ENCODE assay signal across 11 cellular contexts in the genomic region with DNA sequence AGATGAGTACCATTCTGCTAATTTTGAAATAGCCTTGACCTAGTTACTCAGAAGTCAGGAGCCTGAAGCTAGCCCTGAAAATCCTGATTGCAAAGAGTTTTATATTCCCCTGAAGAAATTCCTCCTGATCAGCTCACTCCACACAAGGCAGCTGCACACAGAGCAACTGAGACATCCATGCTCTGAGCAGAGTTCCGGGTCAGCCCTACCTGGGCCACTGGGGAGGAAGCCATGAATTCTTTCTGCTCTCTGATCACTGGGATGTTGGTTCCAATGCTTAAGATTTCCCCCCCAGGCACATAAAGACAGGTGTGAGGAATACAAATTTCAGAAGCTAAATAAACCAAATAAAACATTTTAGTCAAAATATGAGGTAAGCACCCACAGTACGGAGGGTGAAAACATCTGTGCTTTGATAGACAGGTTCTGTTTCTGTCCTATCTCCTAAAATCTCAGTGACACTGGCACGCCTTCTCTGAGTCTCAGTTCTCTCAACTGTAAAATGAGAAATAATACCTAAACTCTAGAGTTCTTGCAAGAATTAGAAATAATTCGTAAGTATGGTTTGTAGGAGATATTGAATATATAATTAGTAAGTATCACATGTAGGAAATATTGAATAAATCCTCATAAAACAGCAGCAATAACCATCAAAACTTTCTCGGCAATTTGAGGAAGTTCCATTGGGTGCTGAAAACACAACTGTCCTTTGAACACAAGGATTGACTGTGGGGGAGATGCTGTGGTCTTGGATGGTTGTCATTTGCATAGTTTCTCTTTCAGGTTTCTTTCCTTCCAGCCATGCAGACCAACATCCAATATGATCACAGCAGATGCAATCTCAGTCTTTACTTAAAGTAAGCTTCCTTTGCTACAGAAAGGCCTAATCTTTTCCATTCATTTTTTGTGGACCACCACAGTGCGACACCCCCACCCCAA.
A peak's percentile ranks its signal among the peaks of the same experiment; 100 is the strongest.
DNase-seq lines count a peak whose midpoint lies in the region; ATAC-seq and TF ChIP-seq lines count a peak whose summit lies in the region.
"Had no signal": no experiment of that assay in that cellular context is flagged by ENCODE, and none has a peak within 500 bp of the region (broad histone marks: within the 10 kb centered on the region; RNA-seq: fewer than 3 reads in every experiment).

No MANE protein-coding gene starts in this region.

- POLR2A ChIA-PET in activated CD4-positive, alpha-beta memory T cell treated with anti-CD3 and anti-CD28 coated beads, Interleukin-2, amount 10 ng/mL, durations not matched to agents 7 days and 5 days (lab: Charles Lee), result no interaction called here

- DNase-seq in left lobe of liver (ENCODE audit: low spot score) (peak; percentile 18), NCI-H748 treated with DMSO at 0.1 percent for 48 hours (lab: John Stamatoyannopoulos, UW) (no peak), tibial nerve (ENCODE audit: low spot score in 2 of 2) (no peak)
- no peak for DNase-seq in activated CD8-positive, alpha-beta memory T cell treated with anti-CD3 and anti-CD28 coated beads for 24 hours
- no peak for DNase-seq in activated CD4-positive, alpha-beta memory T cell treated with anti-CD3 and anti-CD28 coated beads, Interleukin-2, amount 10 ng/mL, durations not matched to agents 7 days and 5 days
- DNase-seq: Calu3, NCI-H2081 had no signal

- H3K4me1 ChIP-seq in tibial nerve, result peaks cover 0 to 10% (median under 1%) of the 10 kb centered on the region in 4 donors

- H3K36me3 Mint-ChIP-seq in activated CD4-positive, alpha-beta memory T cell treated with anti-CD3 and anti-CD28 coated beads, Interleukin-2, amount 10 ng/mL, durations not matched to agents 7 days and 5 days (ENCODE audit: low read depth), result no peaks in the 10 kb centered on the region
- H3K36me3 Mint-ChIP-seq: activated naive CD8-positive, alpha-beta T cell had no signal

- ATAC-seq in GM18511 (IDR thresholded peaks at IDR 0.05; ENCODE audit: unreplicated experiment) (peak; percentile 98), GM21576 (IDR thresholded peaks at IDR 0.05; ENCODE audit: unreplicated experiment) (peak; percentile 94), HG03280 (IDR thresholded peaks at IDR 0.05; ENCODE audit: unreplicated experiment) (peak; percentile 96), left lobe of liver (peak; percentile 5)

- no peaks in the 10 kb centered on the region for H3K9me3 ChIP-seq in tibial nerve

- no peak for TF ChIP-seq POLR2A in tibial nerve (IDR thresholded peaks at IDR 0.05)

- H3K4me1 Mint-ChIP-seq in activated CD4-positive, alpha-beta memory T cell treated with anti-CD3 and anti-CD28 coated beads, Interleukin-2, amount 10 ng/mL, durations not matched to agents 7 days and 5 days, result no peaks in the 10 kb centered on the region

- no peak overlapping the region for H3K27ac Mint-ChIP-seq in activated CD4-positive, alpha-beta memory T cell treated with anti-CD3 and anti-CD28 coated beads, Interleukin-2, amount 10 ng/mL, durations not matched to agents 7 days and 5 days
- H3K27ac Mint-ChIP-seq: activated naive CD8-positive, alpha-beta T cell had no signal

- 76 to 77% methylated on average over 6 of the region's 6 CpGs for WGBS in tibial nerve, 2 donors

- H3K27ac ChIP-seq in tibial nerve, result no peak overlapping the region

- H3K4me3 ChIP-seq in tibial nerve, result no peak overlapping the region

- CTCF ChIA-PET in activated CD4-positive, alpha-beta memory T cell treated with anti-CD3 and anti-CD28 coated beads, Interleukin-2, amount 10 ng/mL, durations not matched to agents 7 days and 5 days (lab: Charles Lee), result no interaction called here

- no peaks in the 10 kb centered on the region for H3K27me3 ChIP-seq in tibial nerve

- no peaks in the 10 kb centered on the region for H3K36me3 ChIP-seq in tibial nerve

- no peak overlapping the region for H3K4me3 Mint-ChIP-seq in activated CD4-positive, alpha-beta memory T cell treated with anti-CD3 and anti-CD28 coated beads, Interleukin-2, amount 10 ng/mL, durations not matched to agents 7 days and 5 days
- H3K4me3 Mint-ChIP-seq: activated naive CD8-positive, alpha-beta T cell had no signal

- H3K9me3 Mint-ChIP-seq in activated CD4-positive, alpha-beta memory T cell treated with anti-CD3 and anti-CD28 coated beads, Interleukin-2, amount 10 ng/mL, durations not matched to agents 7 days and 5 days, result no peaks in the 10 kb centered on the region

- no peak for TF ChIP-seq EP300 in tibial nerve (IDR thresholded peaks at IDR 0.05)

- no peak for TF ChIP-seq CTCF in tibial nerve (IDR thresholded peaks at IDR 0.05)

- H3K27me3 Mint-ChIP-seq in activated CD4-positive, alpha-beta memory T cell treated with anti-CD3 and anti-CD28 coated beads, Interleukin-2, amount 10 ng/mL, durations not matched to agents 7 days and 5 days, result no peaks in the 10 kb centered on the region
- H3K27me3 Mint-ChIP-seq: activated naive CD8-positive, alpha-beta T cell had no signal

Comparison
In these comparisons a context has a peak if more than half of its experiments do, and no peak if none do; other contexts are left out.
1. ATAC-seq: peak in every context shown above with its lines; median percentile 98 in GM18511; 96 in HG03280; 94 in GM21576; 5 in left lobe of liver.